Comparison of ENCODE assay signal across 30 cellular contexts in genomic region chr7:63027075-63027474, GRCh38.
"Had no signal": no experiment of that assay in that cellular context is flagged by ENCODE, and none has a peak within 500 bp of the region (broad histone marks: within the 10 kb centered on the region; RNA-seq: fewer than 3 reads in every experiment).

No MANE protein-coding gene starts in this region.

- H3K9me3 Mint-ChIP-seq: nephron progenitor cell had no signal

- H3K9ac ChIP-seq: parathyroid adenoma had no signal

- H3K36me3 Mint-ChIP-seq: stimulated activated effector memory CD8-positive, alpha-beta T cell treated with anti-CD3 and anti-CD28 coated beads, Interleukin-12 subunit alpha, Interleukin-12 subunit beta, amount 100 ng/mL, for 72 hours; stimulated activated naive B cell treated with anti-CD40 and anti-IgM and Interleukin-4, amounts not matched to agents 10 μg/mL and 1 μg/mL and 100 μg/mL, for 72 hours had no signal

- H2AFZ ChIP-seq: parathyroid adenoma had no signal

- H3K4me3 Mint-ChIP-seq: naive B cell; naive thymus-derived CD8-positive, alpha-beta T cell; natural killer cell treated with Interleukin-12 subunit alpha and Interleukin-12 subunit beta and Interleukin-15 and Interleukin-18, amount 100 ng/mL, for 72 hours; nephron progenitor cell; neural crest cell; stimulated activated effector memory CD8-positive, alpha-beta T cell treated with anti-CD3 and anti-CD28 coated beads, Interleukin-12 subunit alpha, Interleukin-12 subunit beta, amount 100 ng/mL, for 72 hours; stimulated activated naive B cell treated with anti-CD40 and anti-IgM and Interleukin-4, amounts not matched to agents 10 μg/mL and 1 μg/mL and 100 μg/mL, for 72 hours; stimulated activated naive CD8-positive, alpha-beta T cell treated with anti-CD3 and anti-CD28 coated beads, Interleukin-15, Interleukin-2, amounts not matched to agents 100 ng/mL and 50 ng/mL, for 24 hours had no signal

- H3K4me3 ChIP-seq: ovary, psoas muscle, right lobe of liver, sigmoid colon, stomach, thoracic aorta, thyroid gland, tibial nerve, uterus had no signal

- H3K27me3 Mint-ChIP-seq: naive B cell; natural killer cell treated with Interleukin-12 subunit alpha and Interleukin-12 subunit beta and Interleukin-15 and Interleukin-18, amount 100 ng/mL, for 72 hours; progenitor cell of endocrine pancreas; stimulated activated naive B cell treated with anti-CD40 and anti-IgM and Interleukin-4, amounts not matched to agents 10 μg/mL and 1 μg/mL and 100 μg/mL, for 72 hours; stimulated activated naive CD8-positive, alpha-beta T cell treated with anti-CD3 and anti-CD28 coated beads, Interleukin-15, Interleukin-2, amounts not matched to agents 100 ng/mL and 50 ng/mL, for 24 hours had no signal

- DNase-seq: naive B cell; naive thymus-derived CD8-positive, alpha-beta T cell; nephron progenitor cell; nucleus accumbens; ovary; posterior cingulate gyrus; psoas muscle; right cardiac atrium; right lobe of liver; sigmoid colon; small intestine; stimulated activated CD4-positive, alpha-beta T cell treated with anti-CD3 and anti-CD28 coated beads, Interleukin-15, amount 100 ng/mL, for 24 hours; stimulated activated CD4-positive, alpha-beta T cell treated with anti-CD3 and anti-CD28 coated beads, Interleukin-2, amount 100 ng/mL, for 24 hours; stimulated activated CD4-positive, alpha-beta T cell treated with anti-CD3 and anti-CD28 coated beads, Interleukin-2, amount 100 ng/mL, for 48 hours; stimulated activated CD4-positive, alpha-beta T cell treated with anti-CD3 and anti-CD28 coated beads, Interleukin-4, amount 100 ng/mL, for 24 hours; stimulated activated naive B cell treated with anti-CD40 and anti-IgM and Interleukin-4, amounts not matched to agents 10 μg/mL and 1 μg/mL and 100 μg/mL, for 72 hours; stimulated activated naive CD4-positive, alpha-beta T cell treated with Interleukin-2 at 50 U/mL for 16 hours; stomach; thyroid gland; trophoblast cell; uterus had no signal

- H3K4me1 Mint-ChIP-seq: naive B cell; naive thymus-derived CD8-positive, alpha-beta T cell; nephron progenitor cell; neural crest cell; stimulated activated effector memory CD8-positive, alpha-beta T cell treated with anti-CD3 and anti-CD28 coated beads, Interleukin-12 subunit alpha, Interleukin-12 subunit beta, amount 100 ng/mL, for 72 hours; stimulated activated naive B cell treated with anti-CD40 and anti-IgM and Interleukin-4, amounts not matched to agents 10 μg/mL and 1 μg/mL and 100 μg/mL, for 72 hours had no signal

- H3K9me3 ChIP-seq: neutrophil, ovary, right lobe of liver, thoracic aorta, thyroid gland, uterus had no signal

- H3K27ac ChIP-seq: neutrophil, ovary, parathyroid adenoma, psoas muscle, right lobe of liver, sigmoid colon, stomach, thoracic aorta, thyroid gland, tibial nerve, uterus had no signal

- ATAC-seq: naive thymus-derived CD8-positive, alpha-beta T cell; natural killer cell treated with Interleukin-12 subunit alpha and Interleukin-12 subunit beta and Interleukin-15 and Interleukin-18, amount 100 ng/mL, for 72 hours; psoas muscle; right cardiac atrium; right lobe of liver; stimulated activated effector memory CD8-positive, alpha-beta T cell treated with anti-CD3 and anti-CD28 coated beads, Interleukin-12 subunit alpha, Interleukin-12 subunit beta, amount 100 ng/mL, for 72 hours; stimulated activated naive B cell treated with anti-CD40 and anti-IgM and Interleukin-4, amounts not matched to agents 10 μg/mL and 1 μg/mL and 100 μg/mL, for 72 hours had no signal

- H3K27me3 ChIP-seq: neutrophil, ovary, right lobe of liver, sigmoid colon, stomach, thyroid gland, tibial nerve, uterus had no signal

- H3K4me1 ChIP-seq: parathyroid adenoma, psoas muscle, right lobe of liver, sigmoid colon, stomach, thyroid gland, tibial nerve, uterus had no signal

- H3K79me2 ChIP-seq: parathyroid adenoma had no signal

- H3K36me3 ChIP-seq: neutrophil, ovary, right lobe of liver, sigmoid colon, stomach, thoracic aorta, thyroid gland, tibial nerve, uterus had no signal

- H3K27ac Mint-ChIP-seq: naive B cell; naive thymus-derived CD8-positive, alpha-beta T cell; natural killer cell treated with Interleukin-12 subunit alpha and Interleukin-12 subunit beta and Interleukin-15 and Interleukin-18, amount 100 ng/mL, for 72 hours; nephron progenitor cell; progenitor cell of endocrine pancreas; stimulated activated effector memory CD8-positive, alpha-beta T cell treated with anti-CD3 and anti-CD28 coated beads, Interleukin-12 subunit alpha, Interleukin-12 subunit beta, amount 100 ng/mL, for 72 hours; stimulated activated naive B cell treated with anti-CD40 and anti-IgM and Interleukin-4, amounts not matched to agents 10 μg/mL and 1 μg/mL and 100 μg/mL, for 72 hours; stimulated activated naive CD8-positive, alpha-beta T cell treated with anti-CD3 and anti-CD28 coated beads, Interleukin-15, Interleukin-2, amounts not matched to agents 100 ng/mL and 50 ng/mL, for 24 hours had no signal
